ENCODE assay signal across 8 cellular contexts in the genomic region with DNA sequence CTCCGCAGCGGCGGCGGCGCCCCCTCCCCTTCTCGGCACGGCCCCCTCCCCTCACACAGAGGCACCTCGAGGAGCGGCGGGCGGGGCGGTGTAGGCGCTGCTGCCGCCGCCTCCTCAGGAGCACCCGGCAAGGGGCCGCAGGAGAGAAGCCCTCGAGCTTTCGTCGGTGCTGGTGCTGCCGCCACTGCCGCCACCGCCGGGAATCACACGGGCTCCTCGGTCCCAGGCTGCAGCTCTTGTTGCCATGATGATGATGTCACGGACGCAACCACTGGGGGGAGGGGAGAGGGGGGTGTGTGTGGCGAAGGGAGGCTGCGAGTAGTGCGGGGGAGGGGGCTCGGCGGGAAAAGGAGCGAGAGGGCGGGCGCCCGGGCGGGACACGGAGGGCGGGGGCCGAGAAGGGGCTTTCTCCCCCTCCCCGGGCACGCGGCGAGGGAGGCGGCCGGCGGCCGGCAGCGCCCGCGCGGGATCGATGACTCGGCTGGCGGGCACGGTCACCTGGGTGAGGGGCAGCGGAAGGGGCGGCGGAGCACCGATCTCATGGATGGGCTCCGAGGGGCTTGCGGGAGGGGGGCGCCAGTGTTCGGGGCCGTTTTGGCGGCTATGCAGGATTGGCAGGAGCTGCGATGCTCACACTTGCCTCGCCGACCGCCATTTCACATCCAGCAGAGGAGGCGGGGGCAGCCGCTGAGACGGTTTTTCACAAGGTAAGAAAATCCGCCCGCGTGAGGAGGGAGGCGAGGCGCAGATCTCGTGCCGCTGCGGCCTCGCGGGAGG. TPM values are rescaled to one million over a fixed set of nuclear protein-coding genes. Genes with fewer than 3 reads are reported as not detected.
DNase-seq lines count a peak whose midpoint lies in the region; ATAC-seq and TF ChIP-seq lines count a peak whose summit lies in the region.

A gene with protein sequence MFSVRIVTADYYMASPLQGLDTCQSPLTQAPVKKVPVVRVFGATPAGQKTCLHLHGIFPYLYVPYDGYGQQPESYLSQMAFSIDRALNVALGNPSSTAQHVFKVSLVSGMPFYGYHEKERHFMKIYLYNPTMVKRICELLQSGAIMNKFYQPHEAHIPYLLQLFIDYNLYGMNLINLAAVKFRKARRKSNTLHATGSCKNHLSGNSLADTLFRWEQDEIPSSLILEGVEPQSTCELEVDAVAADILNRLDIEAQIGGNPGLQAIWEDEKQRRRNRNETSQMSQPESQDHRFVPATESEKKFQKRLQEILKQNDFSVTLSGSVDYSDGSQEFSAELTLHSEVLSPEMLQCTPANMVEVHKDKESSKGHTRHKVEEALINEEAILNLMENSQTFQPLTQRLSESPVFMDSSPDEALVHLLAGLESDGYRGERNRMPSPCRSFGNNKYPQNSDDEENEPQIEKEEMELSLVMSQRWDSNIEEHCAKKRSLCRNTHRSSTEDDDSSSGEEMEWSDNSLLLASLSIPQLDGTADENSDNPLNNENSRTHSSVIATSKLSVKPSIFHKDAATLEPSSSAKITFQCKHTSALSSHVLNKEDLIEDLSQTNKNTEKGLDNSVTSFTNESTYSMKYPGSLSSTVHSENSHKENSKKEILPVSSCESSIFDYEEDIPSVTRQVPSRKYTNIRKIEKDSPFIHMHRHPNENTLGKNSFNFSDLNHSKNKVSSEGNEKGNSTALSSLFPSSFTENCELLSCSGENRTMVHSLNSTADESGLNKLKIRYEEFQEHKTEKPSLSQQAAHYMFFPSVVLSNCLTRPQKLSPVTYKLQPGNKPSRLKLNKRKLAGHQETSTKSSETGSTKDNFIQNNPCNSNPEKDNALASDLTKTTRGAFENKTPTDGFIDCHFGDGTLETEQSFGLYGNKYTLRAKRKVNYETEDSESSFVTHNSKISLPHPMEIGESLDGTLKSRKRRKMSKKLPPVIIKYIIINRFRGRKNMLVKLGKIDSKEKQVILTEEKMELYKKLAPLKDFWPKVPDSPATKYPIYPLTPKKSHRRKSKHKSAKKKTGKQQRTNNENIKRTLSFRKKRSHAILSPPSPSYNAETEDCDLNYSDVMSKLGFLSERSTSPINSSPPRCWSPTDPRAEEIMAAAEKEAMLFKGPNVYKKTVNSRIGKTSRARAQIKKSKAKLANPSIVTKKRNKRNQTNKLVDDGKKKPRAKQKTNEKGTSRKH (N-terminal part only) (minus strand): TSS at position 260 of the 777 bp plus-strand sequence. CDS start 330 bp downstream, outside the sequence.

- no peaks in the 10 kb centered on the region for H3K27me3 ChIP-seq in CD4-positive, alpha-beta memory T cell (ENCODE audit: insufficient read depth, low read length)
- peaks cover 19% of the 10 kb centered on the region for H3K27me3 ChIP-seq in NT2/D1 (ENCODE audit: insufficient read depth, insufficient read length)

- CTCF ChIA-PET in CD4-positive, alpha-beta memory T cell (lab: Charles Lee; ENCODE audit: partially characterized antibody) = interaction anchor here (1.6 to 2.9 kb wide), 2 partner anchors 220 to 224 kb away, joined by 5 to 23 read pairs; a partner anchor contains a TSS

- H3K27ac ChIP-seq in CD4-positive, alpha-beta memory T cell (ENCODE audit: low read depth, low read length) = peak within 1 kb of the TSS; percentile 80

- in situ Hi-C loops in endometrial microvascular endothelial cells (cut with HindIII; ENCODE audit: inconsistent ontology term, low pct_unique_long_range_greater_than_20kb, low sequenced_read_pairs) = no loop called here

- peaks cover 34 to 60% (median 48%) of the 10 kb centered on the region in 4 donors for H3K4me1 Mint-ChIP-seq in CD4-positive, alpha-beta memory T cell
- peaks cover 35% of the 10 kb centered on the region for H3K4me1 Mint-ChIP-seq in mesothelial cell of epicardium

- peak within 1 kb of the TSS; percentile 91 to 99 (median 98) for H3K4me3 Mint-ChIP-seq in CD4-positive, alpha-beta memory T cell
- peak within 1 kb of the TSS; percentile 96 for H3K4me3 Mint-ChIP-seq in mesothelial cell of epicardium

- H3K36me3 ChIP-seq in CD4-positive, alpha-beta memory T cell (ENCODE audit: insufficient read depth, low read length) = no peaks in the 10 kb centered on the region
- peaks cover 15% of the 10 kb centered on the region for H3K36me3 ChIP-seq in NT2/D1 (ENCODE audit: insufficient read depth, insufficient read length, low read length)

- H3K9ac ChIP-seq in NT2/D1 (ENCODE audit: insufficient read length, low read depth) = peak within 1 kb of the TSS; percentile 91

- intact Hi-C loops in CD4-positive, alpha-beta memory T cell (cut with micrococcal nuclease) = loop anchor here (1.0 to 10.0 kb wide), 12 partner anchors 84 to 1792 kb away; a partner anchor contains a TSS

- POLR2A ChIA-PET in CD4-positive, alpha-beta memory T cell (lab: Charles Lee; ENCODE audit: partially characterized antibody) = interaction anchor here (0.6 to 3.3 kb wide), 15 partner anchors 9 to 801 kb away, joined by 3 to 57 read pairs (median 3); a partner anchor contains a TSS

- peak; percentile 29 for ATAC-seq in GM19452 (IDR thresholded peaks at IDR 0.05; ENCODE audit: unreplicated experiment)

- H3K27ac Mint-ChIP-seq in CD4-positive, alpha-beta memory T cell = peak within 1 kb of the TSS; percentile 97 to 100 (median 98)
- peak within 1 kb of the TSS; percentile 99 for H3K27ac Mint-ChIP-seq in mesothelial cell of epicardium

- H3K4me1 ChIP-seq in CD4-positive, alpha-beta memory T cell (ENCODE audit: insufficient read depth, low read length) = peaks cover 58% of the 10 kb centered on the region
- H3K4me1 ChIP-seq in NT2/D1 (ENCODE audit: insufficient read depth, insufficient read length) = no peaks in the 10 kb centered on the region

- H3K36me3 Mint-ChIP-seq in CD4-positive, alpha-beta memory T cell = peaks cover 0 to 15% of the 10 kb centered on the region in 2 donors
- H3K36me3 Mint-ChIP-seq in mesothelial cell of epicardium = peaks cover 6% of the 10 kb centered on the region

- peaks cover 0 to 2% (median 0%) of the 10 kb centered on the region in 8 donors for H3K9me3 Mint-ChIP-seq in CD4-positive, alpha-beta memory T cell
- H3K9me3 Mint-ChIP-seq in mesothelial cell of epicardium = no peaks in the 10 kb centered on the region

- TF ChIP-seq CTCF in mesothelial cell of epicardium (IDR thresholded peaks at IDR 0.05; ENCODE audit: unreplicated experiment) = no peak

- peaks cover 0 to 2% of the 10 kb centered on the region in 2 donors for H3K27me3 Mint-ChIP-seq in CD4-positive, alpha-beta memory T cell
- H3K27me3 Mint-ChIP-seq in mesothelial cell of epicardium (ENCODE audit: low read depth) = no peaks in the 10 kb centered on the region

- H3K4me3 ChIP-seq in CD4-positive, alpha-beta memory T cell (ENCODE audit: low read length in 2 of 2) = peak within 1 kb of the TSS; percentile 74
- peak within 1 kb of the TSS; percentile 78 for H3K4me3 ChIP-seq in NT2/D1 (ENCODE audit: insufficient read length, low read depth)

- no peaks in the 10 kb centered on the region for H3K9me3 ChIP-seq in CD4-positive, alpha-beta memory T cell (ENCODE audit: control insufficient read depth in 1 of 2, low read length in 2 of 2)
- peaks cover 12% of the 10 kb centered on the region; the same call in 1 of the 2 replicates for H3K9me3 ChIP-seq in NT2/D1 (ENCODE audit: insufficient read depth, low read length)

- DNase-seq in CD4-positive, alpha-beta memory T cell = peak; percentile 86 to 95 (median 87)
- peak; percentile 86 for DNase-seq in HK-2 (ENCODE audit: unreplicated experiment)
- DNase-seq in NT2/D1 (ENCODE audit: low read depth, low spot score) = peak; percentile 64
- peak; percentile 71 for DNase-seq in activated CD8-positive, alpha-beta memory T cell treated with anti-CD3 and anti-CD28 coated beads, Interleukin-2, amount 50 U/mL, for 1 hour (ENCODE audit: extremely low read depth)
- DNase-seq in mesothelial cell of epicardium (ENCODE audit: low spot score in 2 of 2, unreplicated experiment in 2 of 2) = peak; percentile 87 to 91
- peak; percentile 78 to 85 for DNase-seq in stimulated activated CD8-positive, alpha-beta memory T cell treated with anti-CD3 and anti-CD28 coated beads, Interleukin-15, amount 100 ng/mL, for 48 hours (ENCODE audit: low read depth in 2 of 2)

RNA-seq across cellular contexts. Expression of the gene that starts here (rescaled TPM):
- 10 to 100 TPM; 28.8 to 34.5 TPM for total RNA-seq in CD4-positive, alpha-beta memory T cell
- 10 to 100 TPM in 1 of 2 donors, 1 to 10 TPM in 1; 8.0 to 20.2 TPM for polyA plus RNA-seq in CD4-positive, alpha-beta memory T cell
- total RNA-seq in endometrial microvascular endothelial cells (ENCODE audit: inconsistent ontology term) (35.0 TPM), mesothelial cell of epicardium (39.8 to 41.7 TPM (median 40.8 TPM) in 3 replicates)

Comparison
In these comparisons a context has a peak if more than half of its experiments do, and no peak if none do; other contexts are left out.
1. Peak in every context shown above with its lines: DNase-seq, ATAC-seq, H3K4me3 ChIP-seq and H3K27ac ChIP-seq.